ENCODE assay signal across 8 cellular contexts in the genomic region with DNA sequence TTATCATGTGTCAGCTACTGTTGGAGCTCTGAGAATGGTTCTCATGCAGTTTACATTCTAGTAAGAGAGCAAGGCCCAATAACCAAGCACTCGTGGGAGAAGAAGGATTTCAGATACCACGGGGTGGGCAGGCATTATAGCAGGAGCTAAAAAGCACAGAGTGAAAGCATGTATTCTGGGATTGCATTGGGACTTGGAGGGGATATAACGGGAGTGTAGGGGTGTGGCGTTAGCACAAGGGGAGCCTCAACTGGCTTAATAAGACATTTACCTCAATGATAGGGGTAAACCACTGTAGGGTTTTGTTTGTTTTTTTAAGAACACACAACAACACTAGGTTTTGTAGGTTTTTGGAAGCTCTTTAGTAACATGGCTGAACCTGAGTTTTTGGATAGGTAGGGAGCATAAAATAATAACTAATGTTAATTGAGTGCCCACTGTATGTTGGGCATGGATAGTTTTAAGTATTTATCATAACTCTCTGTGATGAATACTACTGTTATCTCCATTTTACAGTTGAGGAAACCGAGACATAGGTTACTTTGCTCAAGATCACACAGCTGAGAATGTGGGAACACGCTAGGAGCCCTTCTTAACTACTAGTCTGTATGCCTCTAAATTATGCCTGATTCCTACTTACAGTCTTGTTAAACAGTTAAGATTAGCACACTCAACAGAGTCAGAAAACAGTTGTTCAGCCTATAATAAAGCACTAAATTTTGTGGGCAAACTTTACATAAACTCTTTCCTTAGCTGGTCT. TPM values are rescaled to one million over a fixed set of nuclear protein-coding genes. Genes with fewer than 3 reads are reported as not detected.
DNase-seq lines count a peak whose midpoint lies in the region; ATAC-seq and TF ChIP-seq lines count a peak whose summit lies in the region.

No MANE protein-coding gene starts in this region.

- peak overlapping the region; percentile 100 for H3K27ac Mint-ChIP-seq in activated naive CD8-positive, alpha-beta T cell treated with anti-CD3 and anti-CD28 coated beads, Interleukin-2, amount 50 U/mL, for 24 hours

- H3K4me3 ChIP-seq in left ventricle myocardium inferior (peak overlapping the region; percentile 88), muscle layer of colon (ENCODE audit: low read depth in 1 of 2, low read length in 2 of 2) (no peak overlapping the region)

- H3K9me3 ChIP-seq in left ventricle myocardium inferior (replicated peaks) (no peaks in the 10 kb centered on the region), muscle layer of colon (ENCODE audit: low read length) (no peaks in the 10 kb centered on the region)

- DNase-seq in left ventricle myocardium inferior (no peak), Right ventricle myocardium superior (no peak), NCI-H2081 treated with DMSO at 0.1 percent for 48 hours (lab: John Stamatoyannopoulos, UW) (no peak), posterior vena cava (ENCODE audit: low spot score) (no peak)
- DNase-seq in activated naive CD8-positive, alpha-beta T cell treated with anti-CD3 and anti-CD28 coated beads, Interleukin-2, amount 50 U/mL, for 24 hours = no peak

- peaks cover 29% of the 10 kb centered on the region for H3K36me3 Mint-ChIP-seq in activated naive CD8-positive, alpha-beta T cell treated with anti-CD3 and anti-CD28 coated beads, Interleukin-2, amount 50 U/mL, for 24 hours (ENCODE audit: low read depth)

- H3K27me3 Mint-ChIP-seq in activated naive CD8-positive, alpha-beta T cell treated with anti-CD3 and anti-CD28 coated beads, Interleukin-2, amount 50 U/mL, for 24 hours = peaks cover 1% of the 10 kb centered on the region

- H3K4me1 ChIP-seq in left ventricle myocardium inferior (peaks cover 46% of the 10 kb centered on the region), muscle layer of colon (ENCODE audit: insufficient read depth, low read length) (peaks cover 17% of the 10 kb centered on the region)

- no peak for TF ChIP-seq CTCF in left ventricle myocardium inferior (IDR thresholded peaks at IDR 0.05; ENCODE audit: borderline replicate concordance)

- H3K9ac ChIP-seq in muscle layer of colon (ENCODE audit: low read length) = peak overlapping the region; percentile 92

- H3K4me3 Mint-ChIP-seq in activated naive CD8-positive, alpha-beta T cell treated with anti-CD3 and anti-CD28 coated beads, Interleukin-2, amount 50 U/mL, for 24 hours = peak overlapping the region; percentile 99

- peak overlapping the region; percentile 99 for H3K27ac ChIP-seq in left ventricle myocardium inferior (replicated peaks)
- no peak overlapping the region for H3K27ac ChIP-seq in muscle layer of colon (ENCODE audit: low read depth, low read length)

- no peaks in the 10 kb centered on the region for H3K27me3 ChIP-seq in left ventricle myocardium inferior (ENCODE audit: low read depth)
- no peaks in the 10 kb centered on the region for H3K27me3 ChIP-seq in muscle layer of colon (ENCODE audit: control insufficient read depth in 1 of 2, insufficient read depth in 2 of 2, low read length in 2 of 2)

- intact Hi-C loops in left ventricle myocardium inferior (cut with micrococcal nuclease) (no loop called here), Right ventricle myocardium superior (cut with DNase I) (loop anchor here (5.0 kb wide), 1 partner anchor 37 kb away; no protein-coding TSS in a partner anchor), posterior vena cava (cut with DNase I) (no loop called here)

- ATAC-seq in Right ventricle myocardium superior (ENCODE audit: poor library complexity) (no peak), HG02678 (IDR thresholded peaks at IDR 0.05; ENCODE audit: unreplicated experiment) (no peak), GM18511 (IDR thresholded peaks at IDR 0.05; ENCODE audit: unreplicated experiment) (no peak)
- ATAC-seq in activated naive CD8-positive, alpha-beta T cell treated with anti-CD3 and anti-CD28 coated beads, Interleukin-2, amount 50 U/mL, for 24 hours = no peak

- no peaks in the 10 kb centered on the region for H3K36me3 ChIP-seq in left ventricle myocardium inferior
- H3K36me3 ChIP-seq in muscle layer of colon (ENCODE audit: insufficient read depth, low read length) = no peaks in the 10 kb centered on the region

- no peaks in the 10 kb centered on the region for H3K9me3 Mint-ChIP-seq in activated naive CD8-positive, alpha-beta T cell treated with anti-CD3 and anti-CD28 coated beads, Interleukin-2, amount 50 U/mL, for 24 hours

- peaks cover 51% of the 10 kb centered on the region for H3K4me1 Mint-ChIP-seq in activated naive CD8-positive, alpha-beta T cell treated with anti-CD3 and anti-CD28 coated beads, Interleukin-2, amount 50 U/mL, for 24 hours

RNA-seq across cellular contexts. Expression of a gene that starts 1.8 kb away (rescaled TPM):
- 23.0 TPM for total RNA-seq in left ventricle myocardium inferior
- 18.2 TPM for total RNA-seq in Right ventricle myocardium superior
- 10 to 100 TPM; 30.6 to 37.6 TPM for total RNA-seq in posterior vena cava
